Comparison of ENCODE assay signal across 9 cellular contexts in genomic region chr17:38673714-38674012, GRCh38. TPM values are rescaled to one million over a fixed set of nuclear protein-coding genes. Genes with fewer than 3 reads are reported as not detected.
DNase-seq lines count a peak whose midpoint lies in the region; ATAC-seq and TF ChIP-seq lines count a peak whose summit lies in the region.
"Had no signal": no experiment of that assay in that cellular context is flagged by ENCODE, and none has a peak within 500 bp of the region (broad histone marks: within the 10 kb centered on the region; RNA-seq: fewer than 3 reads in every experiment).

No MANE protein-coding gene starts in this region.

- no peak overlapping the region for H3K27ac Mint-ChIP-seq in nephron progenitor cell

- H3K79me2 ChIP-seq in DND-41 (ENCODE audit: insufficient read depth, low read length) = peaks cover 7% of the 10 kb centered on the region; the same call in 1 of the 2 replicates

- peak overlapping the region; percentile 91; the same call in 1 of the 2 replicates for H3K9ac ChIP-seq in DND-41 (ENCODE audit: low read depth, low read length)
- no peak overlapping the region for H3K9ac ChIP-seq in duodenal mucosa (ENCODE audit: low read depth in 1 of 2, low read length in 2 of 2)

- peaks cover 40% of the 10 kb centered on the region for H3K4me1 ChIP-seq in DND-41 (ENCODE audit: insufficient read depth, low read length)
- peaks cover 16 to 21% of the 10 kb centered on the region in 2 donors for H3K4me1 ChIP-seq in duodenal mucosa (ENCODE audit: control insufficient read depth in 1 of 2, insufficient read depth in 2 of 2, low read length in 2 of 2)

- H3K27ac ChIP-seq in DND-41 (ENCODE audit: low read length) (no peak overlapping the region), duodenal mucosa (ENCODE audit: low read depth, low read length) (no peak overlapping the region)

- H2AFZ ChIP-seq in DND-41 (ENCODE audit: low read depth, low read length) = no peak overlapping the region

- no peaks in the 10 kb centered on the region for H3K36me3 Mint-ChIP-seq in nephron progenitor cell (ENCODE audit: low read depth)

- peaks cover 57% of the 10 kb centered on the region for H3K4me1 Mint-ChIP-seq in nephron progenitor cell

- H3K4me3 Mint-ChIP-seq in nephron progenitor cell = peak overlapping the region; percentile 87

- H3K27me3 ChIP-seq in DND-41 (ENCODE audit: insufficient read depth, low read length, poor library complexity) = peaks cover 16% of the 10 kb centered on the region
- H3K27me3 ChIP-seq in duodenal mucosa (ENCODE audit: control insufficient read depth in 1 of 2, insufficient read depth in 2 of 2, low read length in 2 of 2) = peaks cover 56% of the 10 kb centered on the region in 2 donors

- ATAC-seq in DND-41 (ENCODE audit: insufficient read depth, low read depth) (no peak), HG02759 (IDR thresholded peaks at IDR 0.05; ENCODE audit: unreplicated experiment) (peak; percentile 12), esophagus mucosa (no peak)

- H3K27me3 Mint-ChIP-seq in nephron progenitor cell (ENCODE audit: low read depth, poor library complexity) = peaks cover 75% of the 10 kb centered on the region

- DNase-seq in DND-41 (no peak), nephron progenitor cell (peak; percentile 49), GOT3 (lab: John Stamatoyannopoulos, UW) (no peak), NCI-H526 treated with DMSO at 0.1 percent for 48 hours (lab: John Stamatoyannopoulos, UW) (no peak)
- DNase-seq in stimulated activated CD8-positive, alpha-beta memory T cell treated with anti-CD3 and anti-CD28 coated beads, Interleukin-4, amount 100 ng/mL, for 48 hours = no peak
- DNase-seq: NCI-H1694 treated with DMSO at 0.1 percent for 48 hours had no signal

- no peaks in the 10 kb centered on the region; the same call in 1 of the 2 replicates for H3K36me3 ChIP-seq in DND-41 (ENCODE audit: insufficient read depth, low read length)
- H3K36me3 ChIP-seq in duodenal mucosa (ENCODE audit: control insufficient read depth in 1 of 2, insufficient read depth in 2 of 2, low read length in 2 of 2) = no peaks in the 10 kb centered on the region

- H3K4me2 ChIP-seq in DND-41 (ENCODE audit: insufficient read depth, low read length) = peak overlapping the region; percentile 97

- no peaks in the 10 kb centered on the region for H3K9me3 Mint-ChIP-seq in nephron progenitor cell

- H3K4me3 ChIP-seq in DND-41 (ENCODE audit: low read depth in 1 of 2, low read length in 2 of 2) (peak overlapping the region in 1 of 2 experiments; percentile 79; a peak in 3 of 4 replicates), duodenal mucosa (ENCODE audit: low read depth in 1 of 2, low read length in 2 of 2) (peak overlapping the region; percentile 55 to 61)

- peaks cover 15% of the 10 kb centered on the region; the same call in 1 of the 2 replicates for H4K20me1 ChIP-seq in DND-41 (ENCODE audit: insufficient read depth, low read length)

- TF ChIP-seq CTCF in DND-41 (IDR thresholded peaks at IDR 0.05; ENCODE audit: borderline replicate concordance, extremely low read depth, low read length, poor library complexity, severe bottlenecking) (no peak), nephron progenitor cell (IDR thresholded peaks at IDR 0.05) (no peak)

- no peaks in the 10 kb centered on the region for H3K9me3 ChIP-seq in DND-41 (ENCODE audit: insufficient read depth, low read length, severe bottlenecking)
- no peaks in the 10 kb centered on the region for H3K9me3 ChIP-seq in duodenal mucosa (ENCODE audit: control insufficient read depth in 1 of 2, low read length in 2 of 2)

RNA-seq across cellular contexts. Expression of gene EPOP, which starts 1.1 kb away (rescaled TPM):
- 4.9 TPM for total RNA-seq in esophagus mucosa

RNA-seq across cellular contexts. Expression of gene MLLT6, which starts 31.4 kb away (rescaled TPM):
- 40.2 TPM for total RNA-seq in esophagus mucosa

RNA-seq across cellular contexts. Expression of gene CISD3, which starts 56.5 kb away (rescaled TPM):
- total RNA-seq in esophagus mucosa = 28.6 TPM
